23 cellular contexts compared by ENCODE assay signal in the genomic region with DNA sequence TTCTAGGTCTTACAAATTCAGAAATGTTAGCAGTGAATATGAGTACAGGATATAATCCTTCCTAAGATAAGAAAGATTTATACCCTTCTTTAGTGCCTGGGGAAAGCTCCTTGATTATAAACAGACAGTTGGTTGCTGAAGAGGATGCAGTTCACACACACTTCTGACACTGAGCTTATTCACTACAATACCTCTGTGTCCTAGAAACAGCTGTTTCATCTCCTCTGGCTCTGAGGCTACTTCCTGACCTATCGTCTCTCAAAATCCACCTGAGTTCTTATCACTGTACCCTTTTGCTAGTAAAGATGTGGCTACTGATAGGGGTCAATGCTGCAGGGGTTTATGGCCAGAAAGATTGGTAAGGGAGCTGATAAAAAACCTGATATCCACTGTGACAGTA.
DNase-seq lines count a peak whose midpoint lies in the region; ATAC-seq lines count a peak whose summit lies in the region.
"Had no signal": no experiment of that assay in that cellular context is flagged by ENCODE, and none has a peak within 500 bp of the region (broad histone marks: within the 10 kb centered on the region; RNA-seq: fewer than 3 reads in every experiment).

No MANE protein-coding gene starts in this region.

- no peaks in the 10 kb centered on the region for H3K27me3 ChIP-seq in effector memory CD4-positive, alpha-beta T cell (replicated peaks; ENCODE audit: control insufficient read depth, insufficient read depth, low read length, poor library complexity, severe bottlenecking)
- H3K27me3 ChIP-seq: ascending aorta, thyroid gland had no signal

- no peaks in the 10 kb centered on the region for H3K4me1 ChIP-seq in effector memory CD4-positive, alpha-beta T cell (ENCODE audit: control insufficient read depth, insufficient read depth, low read length, poor library complexity, severe bottlenecking)
- H3K4me1 ChIP-seq: ascending aorta, thyroid gland had no signal

- H3K36me3 ChIP-seq in effector memory CD4-positive, alpha-beta T cell (ENCODE audit: control insufficient read depth, insufficient read depth, low read length), result no peaks in the 10 kb centered on the region
- H3K36me3 ChIP-seq: ascending aorta, thyroid gland, WERI-Rb-1 had no signal

- H3K9me3 ChIP-seq in effector memory CD4-positive, alpha-beta T cell (ENCODE audit: control insufficient read depth, low read length), result no peaks in the 10 kb centered on the region
- H3K9me3 ChIP-seq: ascending aorta, thyroid gland had no signal

- DNase-seq in NCI-H69 (lab: John Stamatoyannopoulos, UW), result peak; percentile 46
- DNase-seq in islet precursor cell, result peak; percentile 66
- no peak for DNase-seq in DMS114 treated with DMSO at 0.1 percent for 48 hours (lab: John Stamatoyannopoulos, UW; ENCODE audit: unreplicated experiment)
- DNase-seq in effector memory CD4-positive, alpha-beta T cell, result no peak
- DNase-seq: activated CD4-positive, alpha-beta T cell treated with anti-CD3 and anti-CD28 coated beads, Interleukin-2, amount 50 U/mL, for 4 hours; activated naive CD4-positive, alpha-beta T cell treated with anti-CD3 and anti-CD28 coated beads, Interleukin-2, amount 10 ng/mL, durations not matched to agents 7 days and 5 days; AML-193; cerebellar nuclear complex; EL; endodermal cell; hippocampal formation; kidney glomerular epithelial cell; midbrain; stimulated activated CD4-positive, alpha-beta T cell treated with anti-CD3 and anti-CD28 coated beads, Interleukin-12 subunit alpha, Interleukin-12 subunit beta, amount 100 ng/mL, for 4 hours; T-cell; thyroid gland; WERI-Rb-1 had no signal

- H3K4me3 ChIP-seq in effector memory CD4-positive, alpha-beta T cell (ENCODE audit: insufficient read depth, low read depth, low read length, poor library complexity, severe bottlenecking), result no peak overlapping the region
- H3K4me3 ChIP-seq: ascending aorta, thyroid gland had no signal

- peak; percentile 73 for ATAC-seq in GM18502 (IDR thresholded peaks at IDR 0.05; ENCODE audit: poor library complexity, unreplicated experiment)
- ATAC-seq in HG02852 (IDR thresholded peaks at IDR 0.05; ENCODE audit: unreplicated experiment), result peak; percentile 53
- ATAC-seq in HG02840 (IDR thresholded peaks at IDR 0.05; ENCODE audit: low FRiP score, unreplicated experiment), result no peak
- ATAC-seq in GM19467 (IDR thresholded peaks at IDR 0.05; ENCODE audit: unreplicated experiment), result no peak
- ATAC-seq: Right ventricle myocardium inferior, T-cell had no signal

- H3K27ac ChIP-seq in effector memory CD4-positive, alpha-beta T cell (ENCODE audit: insufficient read depth, low read length, poor library complexity, severe bottlenecking), result no peak overlapping the region
- H3K27ac ChIP-seq: ascending aorta, thyroid gland, WERI-Rb-1 had no signal

Comparison
In these comparisons a context has a peak if more than half of its experiments do, and no peak if none do; other contexts are left out.
1. ATAC-seq: peak in GM18502 (single experiment) and HG02852 (single experiment); none in HG02840 (single experiment) and GM19467 (single experiment).
2. DNase-seq: peak in NCI-H69 (single experiment) and islet precursor cell (single experiment); none in DMS114 treated with DMSO at 0.1 percent for 48 hours (single experiment) and effector memory CD4-positive, alpha-beta T cell (0 of 3).